ENCODE assay signal across 24 cellular contexts in the genomic region with DNA sequence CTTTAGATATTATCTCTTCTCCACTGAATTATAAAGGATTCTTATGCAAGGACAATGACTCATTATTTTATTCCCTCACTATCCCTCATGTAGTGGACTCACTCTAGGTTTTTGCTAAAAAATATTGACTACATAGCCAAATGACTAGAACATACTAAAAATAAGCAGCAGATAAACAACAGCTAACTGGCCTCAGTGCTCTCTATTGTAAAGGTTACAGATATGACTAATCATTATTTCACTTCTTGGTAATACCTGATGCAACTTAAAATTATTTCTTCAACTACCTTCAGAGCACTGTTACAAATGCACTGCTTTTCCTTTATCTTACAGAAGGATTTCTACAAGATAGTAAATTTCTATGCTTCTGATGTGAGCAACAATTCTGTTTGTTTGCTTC.
"Had no signal": no experiment of that assay in that cellular context is flagged by ENCODE, and none has a peak within 500 bp of the region (broad histone marks: within the 10 kb centered on the region; RNA-seq: fewer than 3 reads in every experiment).

No MANE protein-coding gene starts in this region.

- H3K4me3 ChIP-seq: colonic mucosa, gastrocnemius medialis, lower lobe of right lung, ovary, psoas muscle, sigmoid colon, stomach, thyroid gland had no signal

- H3K27me3 ChIP-seq: colonic mucosa, gastrocnemius medialis, ovary, sigmoid colon, stomach, thyroid gland had no signal

- H3K4me3 Mint-ChIP-seq: dendritic cell treated with granulocyte-macrophage colony-stimulating factor and Interleukin-4, amounts not matched to agents 40 ng/mL and 50 ng/mL, for 4 days; memory B cell; natural killer cell; stimulated activated effector memory CD8-positive, alpha-beta T cell treated with anti-CD3 and anti-CD28 coated beads, Interleukin-12 subunit alpha, Interleukin-12 subunit beta, amount 100 ng/mL, for 72 hours had no signal

- H3K4me1 Mint-ChIP-seq: memory B cell; natural killer cell; stimulated activated effector memory CD8-positive, alpha-beta T cell treated with anti-CD3 and anti-CD28 coated beads, Interleukin-12 subunit alpha, Interleukin-12 subunit beta, amount 100 ng/mL, for 72 hours had no signal

- H3K27me3 Mint-ChIP-seq: dendritic cell treated with granulocyte-macrophage colony-stimulating factor and Interleukin-4, amounts not matched to agents 40 ng/mL and 50 ng/mL, for 4 days; memory B cell had no signal

- H3K4me1 ChIP-seq: colonic mucosa, gastrocnemius medialis, lower lobe of right lung, psoas muscle, sigmoid colon, stomach, thyroid gland had no signal

- H3K9me3 ChIP-seq: colonic mucosa, gastrocnemius medialis, lower lobe of right lung, ovary, psoas muscle, sigmoid colon, stomach, thyroid gland had no signal

- H3K27ac ChIP-seq: colonic mucosa, gastrocnemius medialis, lower lobe of right lung, ovary, psoas muscle, sigmoid colon, stomach, thyroid gland had no signal

- H3K27ac Mint-ChIP-seq: dendritic cell treated with granulocyte-macrophage colony-stimulating factor and Interleukin-4, amounts not matched to agents 40 ng/mL and 50 ng/mL, for 4 days; memory B cell; natural killer cell; stimulated activated effector memory CD8-positive, alpha-beta T cell treated with anti-CD3 and anti-CD28 coated beads, Interleukin-12 subunit alpha, Interleukin-12 subunit beta, amount 100 ng/mL, for 72 hours had no signal

- DNase-seq: colonic mucosa; effector CD8-positive, alpha-beta T cell; gastrocnemius medialis; head of caudate nucleus; left ventricle myocardium superior; lower lobe of right lung; natural killer cell; occipital lobe; ovary; posterior cingulate gyrus; psoas muscle; right cardiac atrium; sigmoid colon; stimulated activated CD4-positive, alpha-beta T cell treated with anti-CD3 and anti-CD28 coated beads, Interleukin-2, amount 100 ng/mL, for 24 hours; stimulated activated CD4-positive, alpha-beta T cell treated with anti-CD3 and anti-CD28 coated beads, Interleukin-4, amount 100 ng/mL, for 24 hours; stimulated activated naive CD4-positive, alpha-beta T cell treated with Interleukin-2 at 50 U/mL for 16 hours; stomach; thyroid gland; trophoblast cell had no signal

- H3K36me3 ChIP-seq: colonic mucosa, gastrocnemius medialis, lower lobe of right lung, ovary, sigmoid colon, stomach, thyroid gland had no signal

- ATAC-seq: gastrocnemius medialis; left ventricle myocardium superior; lower lobe of right lung; natural killer cell; psoas muscle; right cardiac atrium; stimulated activated effector memory CD8-positive, alpha-beta T cell treated with anti-CD3 and anti-CD28 coated beads, Interleukin-12 subunit alpha, Interleukin-12 subunit beta, amount 100 ng/mL, for 72 hours had no signal

- FAIRE-seq: endothelial cell of umbilical vein, keratinocyte had no signal

- H3K9me3 Mint-ChIP-seq: dendritic cell treated with granulocyte-macrophage colony-stimulating factor and Interleukin-4, amounts not matched to agents 40 ng/mL and 50 ng/mL, for 4 days had no signal

- H3K36me3 Mint-ChIP-seq: memory B cell; natural killer cell; stimulated activated effector memory CD8-positive, alpha-beta T cell treated with anti-CD3 and anti-CD28 coated beads, Interleukin-12 subunit alpha, Interleukin-12 subunit beta, amount 100 ng/mL, for 72 hours had no signal
